In genomic region chr16:31190061-31190460, GRCh38 we compare ENCODE assay signal across 18 cellular contexts. TPM values are rescaled to one million over a fixed set of nuclear protein-coding genes. Genes with fewer than 3 reads are reported as not detected.
DNase-seq lines count a peak whose midpoint lies in the region; ATAC-seq, FAIRE-seq and TF ChIP-seq lines count a peak whose summit lies in the region.
"Had no signal": no experiment of that assay in that cellular context is flagged by ENCODE, and none has a peak within 500 bp of the region (broad histone marks: within the 10 kb centered on the region; RNA-seq: fewer than 3 reads in every experiment).

No MANE protein-coding gene starts in this region.

- H3K27ac ChIP-seq in A549, result no peak overlapping the region
- no peak overlapping the region for H3K27ac ChIP-seq in CD8-positive, alpha-beta memory T cell (ENCODE audit: low read depth, low read length)
- H3K27ac ChIP-seq: esophagus muscularis mucosa had no signal

- no peak for DNase-seq in A549 (ENCODE audit: low read depth in 1 of 2, low spot score in 1 of 2)
- no peak for DNase-seq in CD8-positive, alpha-beta memory T cell
- no peak for DNase-seq in activated CD8-positive, alpha-beta T cell treated with anti-CD3 and anti-CD28 coated beads, Interleukin-2, amount 10 ng/mL, durations not matched to agents 7 days and 5 days
- no peak for DNase-seq in memory B cell (ENCODE audit: low spot score in 2 of 2)
- DNase-seq in NCI-H2227 treated with DMSO at 0.1 percent for 48 hours (lab: John Stamatoyannopoulos, UW), result no peak
- no peak for DNase-seq in HT-29 (ENCODE audit: low spot score)
- DNase-seq in lower leg skin (ENCODE audit: low spot score in 2 of 2), result no peak
- DNase-seq: NCI-H1694 treated with DMSO at 0.1 percent for 48 hours; NK-92 treated with Interleukin-12 subunit alpha and Interleukin-12 subunit beta, amount 100 ng/mL, for 24 hours; retina; RPMI8226 had no signal

- H3K27ac Mint-ChIP-seq in CD8-positive, alpha-beta memory T cell, result peak overlapping the region; percentile 17 to 90 (median 72)
- H3K27ac Mint-ChIP-seq in activated CD8-positive, alpha-beta T cell treated with anti-CD3 and anti-CD28 coated beads, Interleukin-2, amount 10 ng/mL, durations not matched to agents 7 days and 5 days, result peak overlapping the region; percentile 39
- H3K27ac Mint-ChIP-seq in memory B cell, result peak overlapping the region; percentile 86

- peaks cover 52 to 98% (median 57%) of the 10 kb centered on the region in 3 donors for H3K36me3 Mint-ChIP-seq in CD8-positive, alpha-beta memory T cell
- H3K36me3 Mint-ChIP-seq in activated CD8-positive, alpha-beta T cell treated with anti-CD3 and anti-CD28 coated beads, Interleukin-2, amount 10 ng/mL, durations not matched to agents 7 days and 5 days (ENCODE audit: low read depth), result peaks cover 95% of the 10 kb centered on the region
- H3K36me3 Mint-ChIP-seq in memory B cell, result peaks cover 62% of the 10 kb centered on the region

- TF ChIP-seq RAD21 in A549 (conservative IDR thresholded peaks at IDR 0.05 in 1 of 2, IDR thresholded peaks at IDR 0.05 in 1 of 2), result no peak

- CTCF ChIA-PET in A549 (lab: Yijun Ruan, JAX), result interaction anchor here (1.2 to 2.2 kb wide), 4 partner anchors 8 to 48 kb away, joined by 4 to 8 read pairs (median 7); partner anchors contain the start of genes FUS and PYCARD
- CTCF ChIA-PET in CD8-positive, alpha-beta memory T cell (lab: Charles Lee), result interaction anchor here (1.9 kb wide), 1 partner anchor 48 kb away, joined by 6 read pairs; no protein-coding TSS in a partner anchor
- CTCF ChIA-PET in activated CD8-positive, alpha-beta T cell treated with anti-CD3 and anti-CD28 coated beads, Interleukin-2, amount 10 ng/mL, durations not matched to agents 7 days and 5 days (lab: Charles Lee), result interaction anchor here (1.3 to 1.5 kb wide), 3 partner anchors 11 to 253 kb away, joined by 3 to 4 read pairs (median 4); partner anchors contain the start of gene ZNF843

- TF ChIP-seq CTCF in A549 (IDR thresholded peaks at IDR 0.05) (no peak), lower leg skin (IDR thresholded peaks at IDR 0.05) (no peak)

- no peak for TF ChIP-seq EP300 in A549 (IDR thresholded peaks at IDR 0.05)

- 0 out of 3 replicates have a peak, but pooled peaks cover 3% of the 10 kb centered on the region for H3K4me1 ChIP-seq in A549
- peaks cover 49% of the 10 kb centered on the region for H3K4me1 ChIP-seq in CD8-positive, alpha-beta memory T cell (ENCODE audit: insufficient read depth, low read length)

- H3K9me3 Mint-ChIP-seq in CD8-positive, alpha-beta memory T cell, result no peaks in the 10 kb centered on the region
- no peaks in the 10 kb centered on the region for H3K9me3 Mint-ChIP-seq in activated CD8-positive, alpha-beta T cell treated with anti-CD3 and anti-CD28 coated beads, Interleukin-2, amount 10 ng/mL, durations not matched to agents 7 days and 5 days (ENCODE audit: insufficient read depth)
- no peaks in the 10 kb centered on the region for H3K9me3 Mint-ChIP-seq in memory B cell
- H3K9me3 Mint-ChIP-seq: dendritic cell treated with granulocyte-macrophage colony-stimulating factor and Interleukin-4, amounts not matched to agents 40 ng/mL and 50 ng/mL, for 4 days had no signal

- 94% methylated on average over 12 of the region's 12 CpGs for WGBS in A549 (ENCODE audit: missing lambda C conversion rate)
- 95 to 96% methylated on average over 12 of the region's 12 CpGs for WGBS in lower leg skin, 2 donors

- ATAC-seq in A549 (no peak), memory B cell (ENCODE audit: low read depth) (no peak), GM19328 (IDR thresholded peaks at IDR 0.05; ENCODE audit: unreplicated experiment) (no peak)
- no peak for ATAC-seq in activated CD8-positive, alpha-beta T cell treated with anti-CD3 and anti-CD28 coated beads, Interleukin-2, amount 10 ng/mL, durations not matched to agents 7 days and 5 days

- H3K27me3 ChIP-seq in CD8-positive, alpha-beta memory T cell (ENCODE audit: insufficient read depth, low read length, poor library complexity, severe bottlenecking), result no peaks in the 10 kb centered on the region
- H3K27me3 ChIP-seq: esophagus muscularis mucosa had no signal

- H3K36me3 ChIP-seq in CD8-positive, alpha-beta memory T cell (ENCODE audit: insufficient read depth, low read length), result peaks cover 90% of the 10 kb centered on the region

- no peak for FAIRE-seq in A549 (lab: Jason Lieb, UNC)
- FAIRE-seq: HTR-8/SVneo had no signal

- no peaks in the 10 kb centered on the region for H3K9me3 ChIP-seq in A549
- H3K9me3 ChIP-seq in CD8-positive, alpha-beta memory T cell (ENCODE audit: low read length), result no peaks in the 10 kb centered on the region
- H3K9me3 ChIP-seq: esophagus muscularis mucosa had no signal

- peaks cover 68 to 92% (median 87%) of the 10 kb centered on the region in 3 donors for H3K4me1 Mint-ChIP-seq in CD8-positive, alpha-beta memory T cell
- H3K4me1 Mint-ChIP-seq in activated CD8-positive, alpha-beta T cell treated with anti-CD3 and anti-CD28 coated beads, Interleukin-2, amount 10 ng/mL, durations not matched to agents 7 days and 5 days (ENCODE audit: low read depth), result peaks cover 84% of the 10 kb centered on the region
- peaks cover 42% of the 10 kb centered on the region for H3K4me1 Mint-ChIP-seq in memory B cell

- no peak overlapping the region for H3K4me3 ChIP-seq in A549
- H3K4me3 ChIP-seq in CD8-positive, alpha-beta memory T cell (ENCODE audit: low read length), result no peak overlapping the region
- no peak overlapping the region for H3K4me3 ChIP-seq in lower leg skin (ENCODE audit: low read depth, poor library complexity, severe bottlenecking)
- H3K4me3 ChIP-seq: esophagus muscularis mucosa had no signal

- H3K27me3 Mint-ChIP-seq in CD8-positive, alpha-beta memory T cell, result no peaks in the 10 kb centered on the region
- no peaks in the 10 kb centered on the region for H3K27me3 Mint-ChIP-seq in activated CD8-positive, alpha-beta T cell treated with anti-CD3 and anti-CD28 coated beads, Interleukin-2, amount 10 ng/mL, durations not matched to agents 7 days and 5 days (ENCODE audit: low read depth)
- no peaks in the 10 kb centered on the region for H3K27me3 Mint-ChIP-seq in memory B cell
- H3K27me3 Mint-ChIP-seq: dendritic cell treated with granulocyte-macrophage colony-stimulating factor and Interleukin-4, amounts not matched to agents 40 ng/mL and 50 ng/mL, for 4 days had no signal

- POLR2A ChIA-PET in A549 (lab: Yijun Ruan, JAX), result interaction anchor here (1.7 to 2.1 kb wide), 2 partner anchors 10 to 12 kb away, joined by 5 to 17 read pairs; partner anchors contain the start of genes FUS and PYCARD
- POLR2A ChIA-PET in CD8-positive, alpha-beta memory T cell (lab: Charles Lee), result interaction anchor here (1.7 kb wide), 1 partner anchor 10 kb away, joined by 6 read pairs; the partner anchor contains the start of gene FUS
- POLR2A ChIA-PET in activated CD8-positive, alpha-beta T cell treated with anti-CD3 and anti-CD28 coated beads, Interleukin-2, amount 10 ng/mL, durations not matched to agents 7 days and 5 days (lab: Charles Lee), result interaction anchor here (1.0 to 3.2 kb wide), 4 partner anchors 7 to 270 kb away, joined by 3 to 25 read pairs (median 8); partner anchors contain the start of genes ARMC5, FUS and PYCARD

- intact Hi-C loops in lower leg skin (cut with DNase I; ENCODE audit: low total_unique reads), result no loop called here

- H3K4me2 ChIP-seq in A549, result no peak overlapping the region

- H3K4me3 Mint-ChIP-seq in CD8-positive, alpha-beta memory T cell, result peak overlapping the region in 2 of 7 donors; percentile 17 to 41
- H3K4me3 Mint-ChIP-seq in activated CD8-positive, alpha-beta T cell treated with anti-CD3 and anti-CD28 coated beads, Interleukin-2, amount 10 ng/mL, durations not matched to agents 7 days and 5 days, result no peak overlapping the region
- H3K4me3 Mint-ChIP-seq in memory B cell, result no peak overlapping the region
- H3K4me3 Mint-ChIP-seq: dendritic cell treated with granulocyte-macrophage colony-stimulating factor and Interleukin-4, amounts not matched to agents 40 ng/mL and 50 ng/mL, for 4 days had no signal

- TF ChIP-seq POLR2A in A549 (IDR thresholded peaks at IDR 0.05; ENCODE audit: low read length), result no peak
- TF ChIP-seq POLR2A in lower leg skin (IDR thresholded peaks at IDR 0.05), result no peak

RNA-seq across cellular contexts. Expression of gene FUS, which starts 10.1 kb away (rescaled TPM):
- 168 and 224 TPM in 2 replicates for polyA plus RNA-seq in A549 (2011; rRNA removed)
- 382 and 384 TPM in 2 replicates for polyA plus RNA-seq in A549 (2012; cell fraction: cytosol; rRNA removed)
- polyA plus RNA-seq in A549 (2012; cell fraction: nucleus; rRNA removed), result 432 and 577 TPM in 2 replicates
- polyA plus RNA-seq in A549 (2017; fragmentation: RNase III; extraction: RNeasy Plus Mini Kit Qiagen cat#74134 plus additional on column Dnase treatment), result 740 to 780 TPM (median 745 TPM) in 3 replicates
- polyA minus RNA-seq in A549 (2011; rRNA and poly(A)+ RNA removed), result 161 and 177 TPM in 2 replicates
- 100 to 1,000 TPM; 621 to 671 TPM for total RNA-seq in CD8-positive, alpha-beta memory T cell
- 163 TPM for polyA plus RNA-seq in CD8-positive, alpha-beta memory T cell
- total RNA-seq in activated CD8-positive, alpha-beta T cell treated with anti-CD3 and anti-CD28 coated beads, Interleukin-2, amount 10 ng/mL, durations not matched to agents 7 days and 5 days, result 100 to 1,000 TPM; 536 to 569 TPM
- total RNA-seq in HT-29 (2014; rRNA removed; shearing (Covaris generic)), result 34.0 and 36.5 TPM in 2 replicates
- 10 to 100 TPM; 31.9 to 55.8 (median 34.9) TPM for total RNA-seq in lower leg skin

RNA-seq across cellular contexts. Expression of gene PYCARD, which starts 12.5 kb away (rescaled TPM):
- 16.1 and 20.0 TPM in 2 replicates for polyA plus RNA-seq in A549 (2011; rRNA removed)
- 55.4 and 66.6 TPM in 2 replicates for polyA plus RNA-seq in A549 (2012; cell fraction: cytosol; rRNA removed)
- polyA plus RNA-seq in A549 (2012; cell fraction: nucleus; rRNA removed), result 46.0 and 74.9 TPM in 2 replicates
- polyA plus RNA-seq in A549 (2017; fragmentation: RNase III; extraction: RNeasy Plus Mini Kit Qiagen cat#74134 plus additional on column Dnase treatment), result 26.4 to 32.2 TPM (median 30.1 TPM) in 3 replicates
- polyA minus RNA-seq in A549 (2011; rRNA and poly(A)+ RNA removed), result 12.4 and 15.4 TPM in 2 replicates
- total RNA-seq in CD8-positive, alpha-beta memory T cell, result 1 to 10 TPM; 4.5 to 5.9 TPM
- polyA plus RNA-seq in CD8-positive, alpha-beta memory T cell, result 77.8 TPM
- 10 to 100 TPM; 97.7 to 99.5 TPM for total RNA-seq in activated CD8-positive, alpha-beta T cell treated with anti-CD3 and anti-CD28 coated beads, Interleukin-2, amount 10 ng/mL, durations not matched to agents 7 days and 5 days
- total RNA-seq in HT-29 (2014; rRNA removed; shearing (Covaris generic)), result 118 and 130 TPM in 2 replicates
- 100 to 1,000 TPM in 3 of 4 donors, 10 to 100 TPM in 1; 87.5 to 140 (median 122) TPM for total RNA-seq in lower leg skin
- polyA plus RNA-seq: neural cell had no signal

RNA-seq across cellular contexts. Expression of gene TRIM72, which starts 23.9 kb away (rescaled TPM):
- polyA plus RNA-seq in A549 (2011; rRNA removed) (not detected in 2 replicates), A549 (2017; fragmentation: RNase III; extraction: RNeasy Plus Mini Kit Qiagen cat#74134 plus additional on column Dnase treatment) (0.04 TPM in 1 of 3 replicates, not detected in the others)
- not detected in 2 replicates for polyA plus RNA-seq in A549 (2012; cell fraction: cytosol; rRNA removed)
- polyA plus RNA-seq in A549 (2012; cell fraction: nucleus; rRNA removed), result not detected in 2 replicates
- polyA minus RNA-seq in A549 (2011; rRNA and poly(A)+ RNA removed), result not detected in 2 replicates
- total RNA-seq in CD8-positive, alpha-beta memory T cell, result not detected
- polyA plus RNA-seq in CD8-positive, alpha-beta memory T cell, result not detected
- total RNA-seq in activated CD8-positive, alpha-beta T cell treated with anti-CD3 and anti-CD28 coated beads, Interleukin-2, amount 10 ng/mL, durations not matched to agents 7 days and 5 days, result not detected
- 0.23 and 0.84 TPM in 2 replicates for total RNA-seq in HT-29 (2014; rRNA removed; shearing (Covaris generic))
- total RNA-seq in lower leg skin, result under 1 TPM in 1 of 4 donors, not detected in 3; 0.19 TPM
- total RNA-seq: lung microvascular endothelial cell, M059J had no signal

RNA-seq across cellular contexts. Expression of gene PYDC1, which starts 26.9 kb away (rescaled TPM):
- polyA plus RNA-seq in A549 (2011; rRNA removed) (not detected in 2 replicates), A549 (2017; fragmentation: RNase III; extraction: RNeasy Plus Mini Kit Qiagen cat#74134 plus additional on column Dnase treatment) (not detected in 3 replicates)
- not detected in 2 replicates for polyA plus RNA-seq in A549 (2012; cell fraction: cytosol; rRNA removed)
- polyA plus RNA-seq in A549 (2012; cell fraction: nucleus; rRNA removed), result not detected in 2 replicates
- not detected in 2 replicates for polyA minus RNA-seq in A549 (2011; rRNA and poly(A)+ RNA removed)
- total RNA-seq in CD8-positive, alpha-beta memory T cell, result not detected
- polyA plus RNA-seq in CD8-positive, alpha-beta memory T cell, result not detected
- not detected for total RNA-seq in activated CD8-positive, alpha-beta T cell treated with anti-CD3 and anti-CD28 coated beads, Interleukin-2, amount 10 ng/mL, durations not matched to agents 7 days and 5 days
- total RNA-seq in HT-29 (2014; rRNA removed; shearing (Covaris generic)), result not detected in 2 replicates
- 10 to 100 TPM in 3 of 4 donors, 1 to 10 TPM in 1; 4.8 to 17.5 (median 12.9) TPM for total RNA-seq in lower leg skin
- total RNA-seq: esophagus muscularis mucosa, lung microvascular endothelial cell, M059J had no signal
- polyA plus RNA-seq: neural cell had no signal

RNA-seq across cellular contexts. Expression of gene PRSS36, which starts 40.2 kb away (rescaled TPM):
- polyA plus RNA-seq in A549 (2011; rRNA removed) (0.41 TPM in 1 of 2 replicates, not detected in the other), A549 (2017; fragmentation: RNase III; extraction: RNeasy Plus Mini Kit Qiagen cat#74134 plus additional on column Dnase treatment) (0.55 to 0.75 TPM (median 0.55 TPM) in 3 replicates)
- 0.32 and 0.88 TPM in 2 replicates for polyA plus RNA-seq in A549 (2012; cell fraction: cytosol; rRNA removed)
- polyA plus RNA-seq in A549 (2012; cell fraction: nucleus; rRNA removed), result 0.53 and 1.2 TPM in 2 replicates
- polyA minus RNA-seq in A549 (2011; rRNA and poly(A)+ RNA removed), result 0.73 TPM in 1 of 2 replicates, not detected in the other
- under 1 TPM; 0.44 to 0.61 TPM for total RNA-seq in CD8-positive, alpha-beta memory T cell
- polyA plus RNA-seq in CD8-positive, alpha-beta memory T cell, result 3.1 TPM
- total RNA-seq in activated CD8-positive, alpha-beta T cell treated with anti-CD3 and anti-CD28 coated beads, Interleukin-2, amount 10 ng/mL, durations not matched to agents 7 days and 5 days, result 1 to 10 TPM in 1 of 2 experiments, under 1 TPM in 1; 0.95 to 1.3 TPM
- total RNA-seq in HT-29 (2014; rRNA removed; shearing (Covaris generic)), result 2.3 and 4.1 TPM in 2 replicates
- total RNA-seq in lower leg skin, result 10 to 100 TPM in 1 of 4 donors, 1 to 10 TPM in 3; 2.3 to 10.5 (median 3.3) TPM

Comparison
In these comparisons a context has a peak if more than half of its experiments do, and no peak if none do; other contexts are left out.
1. RNA of gene FUS, which starts 10.1 kb away (total RNA-seq): 621 to 671 TPM in CD8-positive, alpha-beta memory T cell and 536 to 569 TPM in activated CD8-positive, alpha-beta T cell treated with anti-CD3 and anti-CD28 coated beads, Interleukin-2, amount 10 ng/mL, durations not matched to agents 7 days and 5 days; 31.9 to 55.8 TPM in lower leg skin and 34.0 to 36.5 TPM in HT-29; every median in the first group is over 4 times any median in the second.
2. RNA of gene PYCARD, which starts 12.5 kb away (total RNA-seq): 87.5 to 140 TPM in lower leg skin, 118 to 130 TPM in HT-29 and 97.7 to 99.5 TPM in activated CD8-positive, alpha-beta T cell treated with anti-CD3 and anti-CD28 coated beads, Interleukin-2, amount 10 ng/mL, durations not matched to agents 7 days and 5 days; 4.5 to 5.9 TPM in CD8-positive, alpha-beta memory T cell; every median in the first group is over 10 times any median in the second.
3. Peak in every context shown above with its lines, with median percentiles within 50 percentile points of each other: H3K27ac Mint-ChIP-seq.